Comparison of ENCODE assay signal across 8 cellular contexts in genomic region chr10:79149662-79150443, GRCh38.
DNase-seq lines count a peak whose midpoint lies in the region; ATAC-seq and TF ChIP-seq lines count a peak whose summit lies in the region.

No MANE protein-coding gene starts in this region.

- peaks cover 1% of the 10 kb centered on the region for H3K36me3 Mint-ChIP-seq in activated CD4-positive, alpha-beta T cell treated with anti-CD3 and anti-CD28 coated beads, Interleukin-2, amount 10 ng/mL, durations not matched to agents 7 days and 5 days (ENCODE audit: low read depth)
- peaks cover 0 to 1% (median 0%) of the 10 kb centered on the region in 5 donors for H3K36me3 Mint-ChIP-seq in naive thymus-derived CD4-positive, alpha-beta T cell

- no peak for TF ChIP-seq CTCF in epithelial cell of esophagus (IDR thresholded peaks at IDR 0.05; ENCODE audit: insufficient read depth, low read depth, low read length, missing control alignments)

- no peak overlapping the region for H3K4me3 Mint-ChIP-seq in activated CD4-positive, alpha-beta T cell treated with anti-CD3 and anti-CD28 coated beads, Interleukin-2, amount 10 ng/mL, durations not matched to agents 7 days and 5 days
- peak overlapping the region in 8 of 10 donors; percentile 27 to 63 (median 37) for H3K4me3 Mint-ChIP-seq in naive thymus-derived CD4-positive, alpha-beta T cell

- no peaks in the 10 kb centered on the region for H3K27me3 Mint-ChIP-seq in activated CD4-positive, alpha-beta T cell treated with anti-CD3 and anti-CD28 coated beads, Interleukin-2, amount 10 ng/mL, durations not matched to agents 7 days and 5 days
- H3K27me3 Mint-ChIP-seq in naive thymus-derived CD4-positive, alpha-beta T cell: no peaks in the 10 kb centered on the region

- DNase-seq in activated CD4-positive, alpha-beta T cell treated with anti-CD3 and anti-CD28 coated beads, Interleukin-2, amount 10 ng/mL, durations not matched to agents 7 days and 5 days: peak; percentile 63
- DNase-seq in epithelial cell of esophagus (ENCODE audit: low read depth) (peak; percentile 53), ureter (ENCODE audit: low spot score) (peak; percentile 87)
- DNase-seq in naive thymus-derived CD4-positive, alpha-beta T cell: peak in 6 of 9 donors; percentile 12 to 40 (median 26)

- H3K27ac ChIP-seq in BLaER1 treated with 17β-estradiol and CSF1 and Interleukin-3, amounts not matched to agents 10 nM and 100 nM: peak overlapping the region; percentile 73 to 97 (median 86)
- H3K27ac ChIP-seq in HUES64 (ENCODE audit: low read depth, low read length): peak overlapping the region; percentile 51; the same call in 1 of the 2 replicates
- peak overlapping the region; percentile 27 for H3K27ac ChIP-seq in naive thymus-derived CD4-positive, alpha-beta T cell (ENCODE audit: low read depth, low read length)

- intact Hi-C loops in naive thymus-derived CD4-positive, alpha-beta T cell (cut with micrococcal nuclease): loop anchor here in 1 of 2 donors (5.0 kb wide), 1 partner anchor 83 kb away; the partner anchor contains the start of gene ZMIZ1

- peak; percentile 75 for ATAC-seq in GM21381 (IDR thresholded peaks at IDR 0.05; ENCODE audit: unreplicated experiment)
- peak; percentile 78 for ATAC-seq in naive thymus-derived CD4-positive, alpha-beta T cell
- no peak for ATAC-seq in GM19455 (IDR thresholded peaks at IDR 0.05; ENCODE audit: unreplicated experiment)

- POLR2A ChIA-PET in activated CD4-positive, alpha-beta T cell treated with anti-CD3 and anti-CD28 coated beads, Interleukin-2, amount 10 ng/mL, durations not matched to agents 7 days and 5 days (lab: Charles Lee): no interaction called here
- POLR2A ChIA-PET in naive thymus-derived CD4-positive, alpha-beta T cell (lab: Charles Lee): interaction anchor here (0.6 to 0.7 kb wide), 2 partner anchors 173 to 494 kb away, joined by 3 read pairs; no protein-coding TSS in a partner anchor

- no peaks in the 10 kb centered on the region for H3K27me3 ChIP-seq in BLaER1 treated with 17β-estradiol and CSF1 and Interleukin-3, amounts not matched to agents 10 nM and 100 nM
- H3K27me3 ChIP-seq in HUES64 (ENCODE audit: insufficient read depth, low read length): no peaks in the 10 kb centered on the region
- no peaks in the 10 kb centered on the region for H3K27me3 ChIP-seq in naive thymus-derived CD4-positive, alpha-beta T cell (ENCODE audit: control insufficient read depth in 2 of 2, insufficient read depth in 2 of 2, low read length in 2 of 2)

- H3K4me1 Mint-ChIP-seq in activated CD4-positive, alpha-beta T cell treated with anti-CD3 and anti-CD28 coated beads, Interleukin-2, amount 10 ng/mL, durations not matched to agents 7 days and 5 days: peaks cover 63% of the 10 kb centered on the region
- H3K4me1 Mint-ChIP-seq in naive thymus-derived CD4-positive, alpha-beta T cell: peaks cover 26 to 61% (median 47%) of the 10 kb centered on the region in 7 donors

- peaks cover 0 to 27% (median 15%) of the 10 kb centered on the region in 11 experiments; a peak in 14 of 22 replicates for H3K36me3 ChIP-seq in BLaER1 treated with 17β-estradiol and CSF1 and Interleukin-3, amounts not matched to agents 10 nM and 100 nM
- H3K36me3 ChIP-seq in HUES64 (ENCODE audit: insufficient read depth, low read length): no peaks in the 10 kb centered on the region; the same call in none of the 2 replicates
- H3K36me3 ChIP-seq in naive thymus-derived CD4-positive, alpha-beta T cell (ENCODE audit: control insufficient read depth in 2 of 3, insufficient read depth in 3 of 3, low read length in 3 of 3): no peaks in the 10 kb centered on the region

- H3K9me3 ChIP-seq in BLaER1 treated with 17β-estradiol and CSF1 and Interleukin-3, amounts not matched to agents 10 nM and 100 nM (replicated peaks in 1 of 11): no peaks in the 10 kb centered on the region
- H3K9me3 ChIP-seq in HUES64 (ENCODE audit: insufficient read depth, low read depth, low read length): no peaks in the 10 kb centered on the region
- no peaks in the 10 kb centered on the region for H3K9me3 ChIP-seq in naive thymus-derived CD4-positive, alpha-beta T cell (ENCODE audit: control insufficient read depth in 2 of 3, low read length in 3 of 3)

- H4K20me1 ChIP-seq in BLaER1 treated with 17β-estradiol and CSF1 and Interleukin-3, amounts not matched to agents 10 nM and 100 nM: peaks cover 3 to 52% (median 19%) of the 10 kb centered on the region in 11 experiments; a peak in 14 of 22 replicates

- CTCF ChIA-PET in activated CD4-positive, alpha-beta T cell treated with anti-CD3 and anti-CD28 coated beads, Interleukin-2, amount 10 ng/mL, durations not matched to agents 7 days and 5 days (lab: Charles Lee): interaction anchor here (1.2 to 1.7 kb wide), 3 partner anchors 13 to 80 kb away, joined by 3 to 5 read pairs (median 3); no protein-coding TSS in a partner anchor
- CTCF ChIA-PET in naive thymus-derived CD4-positive, alpha-beta T cell (lab: Charles Lee): no interaction called here

- H3K9ac ChIP-seq in BLaER1 treated with 17β-estradiol and CSF1 and Interleukin-3, amounts not matched to agents 10 nM and 100 nM: peak overlapping the region; percentile 57 to 89 (median 73)
- H3K9ac ChIP-seq in HUES64 (ENCODE audit: low read depth, low read length): no peak overlapping the region

- WGBS in HUES64: 75% methylated on average over 27 of the region's 27 CpGs

- H3K27ac Mint-ChIP-seq in activated CD4-positive, alpha-beta T cell treated with anti-CD3 and anti-CD28 coated beads, Interleukin-2, amount 10 ng/mL, durations not matched to agents 7 days and 5 days: peak overlapping the region; percentile 89
- peak overlapping the region in 8 of 9 donors; percentile 66 to 93 (median 82) for H3K27ac Mint-ChIP-seq in naive thymus-derived CD4-positive, alpha-beta T cell

- H3K4me3 ChIP-seq in BLaER1 treated with 17β-estradiol and CSF1 and Interleukin-3, amounts not matched to agents 10 nM and 100 nM: peak overlapping the region in 8 of 10 experiments; percentile 4 to 54 (median 43); a peak in 14 of 20 replicates
- H3K4me3 ChIP-seq in HUES64 (ENCODE audit: low read length) (no peak overlapping the region), epithelial cell of esophagus (ENCODE audit: low read length) (no peak overlapping the region)
- no peak overlapping the region for H3K4me3 ChIP-seq in naive thymus-derived CD4-positive, alpha-beta T cell (ENCODE audit: low read length)

- no peaks in the 10 kb centered on the region for H3K9me3 Mint-ChIP-seq in activated CD4-positive, alpha-beta T cell treated with anti-CD3 and anti-CD28 coated beads, Interleukin-2, amount 10 ng/mL, durations not matched to agents 7 days and 5 days
- H3K9me3 Mint-ChIP-seq in naive thymus-derived CD4-positive, alpha-beta T cell: no peaks in the 10 kb centered on the region

- H3K4me2 ChIP-seq in BLaER1 treated with 17β-estradiol and CSF1 and Interleukin-3, amounts not matched to agents 10 nM and 100 nM: peak overlapping the region; percentile 88 to 99 (median 97)

- peaks cover 100% of the 10 kb centered on the region in 10 experiments for H3K4me1 ChIP-seq in BLaER1 treated with 17β-estradiol and CSF1 and Interleukin-3, amounts not matched to agents 10 nM and 100 nM
- H3K4me1 ChIP-seq in HUES64 (ENCODE audit: insufficient read depth, low read length): peaks cover 23% of the 10 kb centered on the region
- peaks cover 18 to 58% of the 10 kb centered on the region in 2 donors for H3K4me1 ChIP-seq in naive thymus-derived CD4-positive, alpha-beta T cell (ENCODE audit: control insufficient read depth in 2 of 2, insufficient read depth in 2 of 2, low read length in 2 of 2)

Comparison
In these comparisons a context has a peak if more than half of its experiments do, and no peak if none do; other contexts are left out.
1. H3K27ac ChIP-seq: peak in every context shown above with its lines; median percentile 86 in BLaER1 treated with 17β-estradiol and CSF1 and Interleukin-3, amounts not matched to agents 10 nM and 100 nM; 51 in HUES64; 27 in naive thymus-derived CD4-positive, alpha-beta T cell.
2. H3K4me3 ChIP-seq: peak in BLaER1 treated with 17β-estradiol and CSF1 and Interleukin-3, amounts not matched to agents 10 nM and 100 nM (8 of 10); none in HUES64 (single experiment), epithelial cell of esophagus (single experiment) and naive thymus-derived CD4-positive, alpha-beta T cell (single experiment).
3. DNase-seq: peak in every context shown above with its lines; median percentile 87 in ureter; 63 in activated CD4-positive, alpha-beta T cell treated with anti-CD3 and anti-CD28 coated beads, Interleukin-2, amount 10 ng/mL, durations not matched to agents 7 days and 5 days; 53 in epithelial cell of esophagus; 26 in naive thymus-derived CD4-positive, alpha-beta T cell.